8 cellular contexts compared by ENCODE assay signal in genomic region chr22:28773461-28773867, GRCh38. TPM values are rescaled to one million over a fixed set of nuclear protein-coding genes. Genes with fewer than 3 reads are reported as not detected.
DNase-seq lines count a peak whose midpoint lies in the region; ATAC-seq and TF ChIP-seq lines count a peak whose summit lies in the region.

No MANE protein-coding gene starts in this region.

- H3K4me1 ChIP-seq in mesodermal cell (ENCODE audit: control insufficient read depth, insufficient read depth, low read length, poor library complexity, severe bottlenecking), result no peaks in the 10 kb centered on the region

- peak overlapping the region; percentile 80 for H3K4me3 Mint-ChIP-seq in Calu3 (ENCODE audit: low read depth, unreplicated experiment)

- DNase-seq in Calu3 (no peak), cardiac fibroblast (ENCODE audit: low read depth in 2 of 2) (peak; percentile 28 to 62), NCI-H1105 treated with DMSO at 0.1 percent for 48 hours (lab: John Stamatoyannopoulos, UW) (no peak), NCI-H2171 (lab: John Stamatoyannopoulos, UW) (no peak), left colon (no peak)

- no peaks in the 10 kb centered on the region for H3K27me3 Mint-ChIP-seq in Calu3 (ENCODE audit: unreplicated experiment)

- peak overlapping the region; percentile 43 for H3K27ac Mint-ChIP-seq in Calu3 (ENCODE audit: unreplicated experiment)

- peaks cover 6% of the 10 kb centered on the region for H3K9me3 ChIP-seq in KOPT-K1 (ENCODE audit: insufficient read depth, low read length, poor library complexity, severe bottlenecking)
- no peaks in the 10 kb centered on the region for H3K9me3 ChIP-seq in mesodermal cell (ENCODE audit: control insufficient read depth, low read length)

- peak overlapping the region; percentile 83 to 85 for H3K4me3 ChIP-seq in cardiac fibroblast (replicated peaks in 1 of 2; ENCODE audit: low read depth in 2 of 2, low read length in 2 of 2)
- peak overlapping the region; percentile 61 for H3K4me3 ChIP-seq in mesodermal cell (ENCODE audit: extremely low read depth, insufficient read depth, low read length, poor library complexity, severe bottlenecking)

- H3K27ac ChIP-seq in KOPT-K1 (ENCODE audit: low read depth, low read length, poor library complexity, severe bottlenecking), result peak overlapping the region; percentile 92
- H3K27ac ChIP-seq in mesodermal cell (ENCODE audit: low read depth, low read length, severe bottlenecking), result peak overlapping the region; percentile 99

- intact Hi-C loops in Calu3 (cut with micrococcal nuclease; ENCODE audit: unreplicated experiment) (no loop called here), left colon (cut with DNase I, micrococcal nuclease) (no loop called here)

- H3K36me3 ChIP-seq in KOPT-K1 (ENCODE audit: insufficient read depth, low read length), result peaks cover 42% of the 10 kb centered on the region
- peaks cover 47% of the 10 kb centered on the region for H3K36me3 ChIP-seq in mesodermal cell (ENCODE audit: control insufficient read depth, insufficient read depth, low read length)

- peaks cover 2% of the 10 kb centered on the region for H3K9me3 Mint-ChIP-seq in Calu3 (ENCODE audit: low read depth, unreplicated experiment)

- H3K4me1 Mint-ChIP-seq in Calu3 (ENCODE audit: low read depth, unreplicated experiment), result peaks cover 23% of the 10 kb centered on the region

- H3K36me3 Mint-ChIP-seq in Calu3 (ENCODE audit: insufficient read depth, unreplicated experiment), result peaks cover 54% of the 10 kb centered on the region

- 44 to 46% methylated on average over 4 of the region's 10 CpGs for WGBS in mesodermal cell (ENCODE audit: insufficient coverage in 2 of 2), 2 experiments

- CTCF ChIA-PET in Calu3 (lab: Charles Lee), result no interaction called here

- TF ChIP-seq CTCF in Calu3 (IDR thresholded peaks at IDR 0.05; ENCODE audit: unreplicated experiment) (no peak), cardiac fibroblast (IDR thresholded peaks at IDR 0.05; ENCODE audit: low read depth, low read length) (no peak)

- BruUV-seq in Calu3 (replicated peaks; lab: Mats Ljungman, UMichigan), result TSS peak; percentile 55

- ATAC-seq in GM21576 (IDR thresholded peaks at IDR 0.05; ENCODE audit: unreplicated experiment) (peak; percentile 23), left colon (no peak)

RNA-seq across cellular contexts. Expression of gene CCDC117, which starts 1.0 kb away (rescaled TPM):
- 25.4 and 27.0 TPM in 2 replicates for total RNA-seq in Calu3 (2022)
- polyA plus RNA-seq in mesodermal cell (2013, experiment 1 of 2), result 28.8 TPM
- 25.6 TPM for polyA plus RNA-seq in mesodermal cell (2013, experiment 2 of 2)
- total RNA-seq in left colon, result 10 to 100 TPM; 15.2 to 17.0 TPM

RNA-seq across cellular contexts. Expression of gene XBP1, which starts 26.9 kb away (rescaled TPM):
- 179 and 192 TPM in 2 replicates for total RNA-seq in Calu3 (2022)
- polyA plus RNA-seq in mesodermal cell (2013, experiment 1 of 2), result 164 TPM
- 151 TPM for polyA plus RNA-seq in mesodermal cell (2013, experiment 2 of 2)
- total RNA-seq in left colon, result 100 to 1,000 TPM; 206 to 255 TPM

RNA-seq across cellular contexts. Expression of gene HSCB, which starts 31.6 kb away (rescaled TPM):
- total RNA-seq in Calu3 (2022), result 15.7 and 16.5 TPM in 2 replicates
- polyA plus RNA-seq in mesodermal cell (2013, experiment 1 of 2), result 18.8 TPM
- polyA plus RNA-seq in mesodermal cell (2013, experiment 2 of 2), result 20.2 TPM
- total RNA-seq in left colon, result 10 to 100 TPM; 10.9 to 12.8 TPM

RNA-seq across cellular contexts. Expression of gene CHEK2, which starts 31.8 kb away (rescaled TPM):
- total RNA-seq in Calu3 (2022) (27.0 and 35.7 TPM in 2 replicates), left colon (10 to 100 TPM in 1 of 2 donors, 1 to 10 TPM in 1; 9.0 to 16.0 TPM)
- 19.4 TPM for polyA plus RNA-seq in mesodermal cell (2013, experiment 1 of 2)
- 19.9 TPM for polyA plus RNA-seq in mesodermal cell (2013, experiment 2 of 2)

Comparison
In these comparisons a context has a peak if more than half of its experiments do, and no peak if none do; other contexts are left out.
1. DNase-seq: peak in cardiac fibroblast (2 of 2); none in Calu3 (single experiment), NCI-H1105 treated with DMSO at 0.1 percent for 48 hours (single experiment), NCI-H2171 (single experiment) and left colon (0 of 2).